In genomic region chr2:71547616-71548285, GRCh38 we compare ENCODE assay signal across 7 cellular contexts.
"Had no signal": no experiment of that assay in that cellular context is flagged by ENCODE, and none has a peak within 500 bp of the region (broad histone marks: within the 10 kb centered on the region; RNA-seq: fewer than 3 reads in every experiment).

No MANE protein-coding gene starts in this region.

- H3K4me3 Mint-ChIP-seq: central memory CD8-positive, alpha-beta T cell; nephron progenitor cell had no signal

- H3K27ac Mint-ChIP-seq: nephron progenitor cell had no signal

- H3K4me1 ChIP-seq: gastrocnemius medialis had no signal

- H3K27me3 ChIP-seq: esophagus muscularis mucosa, gastrocnemius medialis had no signal

- H3K4me3 ChIP-seq: esophagus muscularis mucosa, gastrocnemius medialis, tibial artery had no signal

- H3K9me3 ChIP-seq: esophagus muscularis mucosa, gastrocnemius medialis, tibial artery had no signal

- FAIRE-seq: endometrium had no signal

- H3K9me3 Mint-ChIP-seq: central memory CD8-positive, alpha-beta T cell had no signal

- H3K27ac ChIP-seq: epithelial cell of prostate, esophagus muscularis mucosa, gastrocnemius medialis, tibial artery had no signal

- H3K36me3 ChIP-seq: tibial artery had no signal
